20 cellular contexts compared by ENCODE assay signal in genomic region chr9:21811914-21812313, GRCh38. TPM values are rescaled to one million over a fixed set of nuclear protein-coding genes. Genes with fewer than 3 reads are reported as not detected.
DNase-seq lines count a peak whose midpoint lies in the region; ATAC-seq and TF ChIP-seq lines count a peak whose summit lies in the region.
"Had no signal": no experiment of that assay in that cellular context is flagged by ENCODE, and none has a peak within 500 bp of the region (broad histone marks: within the 10 kb centered on the region; RNA-seq: fewer than 3 reads in every experiment).

No MANE protein-coding gene starts in this region.

- H2AFZ ChIP-seq in mesenchymal stem cell (ENCODE audit: low read depth, low read length), result no peak overlapping the region

- peaks cover 9% of the 10 kb centered on the region for H3K4me1 ChIP-seq in CD4-positive, CD25-positive, alpha-beta regulatory T cell (ENCODE audit: control insufficient read depth, insufficient read depth, low read length, poor library complexity, severe bottlenecking)
- H3K4me1 ChIP-seq in mesenchymal stem cell (ENCODE audit: control insufficient read depth, insufficient read depth, low read depth, low read length), result peaks cover 13% of the 10 kb centered on the region

- no peaks in the 10 kb centered on the region for H3K27me3 Mint-ChIP-seq in CD4-positive, CD25-positive, alpha-beta regulatory T cell
- H3K27me3 Mint-ChIP-seq in activated naive CD8-positive, alpha-beta T cell treated with anti-CD3 and anti-CD28 coated beads for 36 hours, result no peaks in the 10 kb centered on the region
- no peaks in the 10 kb centered on the region for H3K27me3 Mint-ChIP-seq in WTC11 (ENCODE audit: low read depth)
- H3K27me3 Mint-ChIP-seq: B cell, brain had no signal

- POLR2A ChIA-PET in WTC11 (lab: Charles Lee), result no interaction called here

- H2AK5ac ChIP-seq in mesenchymal stem cell (ENCODE audit: low read length, severe bottlenecking), result no peak overlapping the region

- no peak overlapping the region for H4K91ac ChIP-seq in mesenchymal stem cell (ENCODE audit: low read length)

- DNase-seq in CD4-positive, CD25-positive, alpha-beta regulatory T cell, result no peak
- DNase-seq in G401 (ENCODE audit: low spot score) (peak; percentile 23), mesenchymal stem cell (no peak), WTC11 (ENCODE audit: low spot score) (no peak), pons (ENCODE audit: low spot score) (no peak)
- no peak for DNase-seq in activated naive CD8-positive, alpha-beta T cell treated with anti-CD3 and anti-CD28 coated beads for 36 hours
- DNase-seq: activated CD4-positive, CD25-positive, alpha-beta regulatory T cell treated with anti-CD3 and anti-CD28 coated beads, Interleukin-2, amount 50 U/mL, for 72 hours; activated CD8-positive, alpha-beta memory T cell treated with anti-CD3 and anti-CD28 coated beads, Interleukin-2, amount 50 U/mL, for 48 hours; activated naive CD4-positive, alpha-beta T cell treated with anti-CD3 and anti-CD28 coated beads, Interleukin-2, amount 50 U/mL, for 16 hours; erythroblast; KG1; NCI-H1048; NCI-H2081; NCI-H446 treated with DMSO at 0.1 percent for 48 hours; stimulated activated CD4-positive, alpha-beta T cell treated with anti-CD3 and anti-CD28 coated beads, Interleukin-4, amount 100 ng/mL, for 4 hours had no signal

- H3K27ac Mint-ChIP-seq in CD4-positive, CD25-positive, alpha-beta regulatory T cell, result peak overlapping the region in 2 of 3 donors; percentile 1 to 44
- peak overlapping the region; percentile 10 for H3K27ac Mint-ChIP-seq in activated naive CD8-positive, alpha-beta T cell treated with anti-CD3 and anti-CD28 coated beads for 36 hours
- no peak overlapping the region for H3K27ac Mint-ChIP-seq in WTC11
- H3K27ac Mint-ChIP-seq: B cell; T-helper 2 cell treated with Interferon-gamma antibody and Interleukin-4, amounts not matched to agents 5 μg/mL and 100 μg/mL, for 36 hours had no signal

- no peak overlapping the region for H3K4me3 Mint-ChIP-seq in CD4-positive, CD25-positive, alpha-beta regulatory T cell
- no peak overlapping the region for H3K4me3 Mint-ChIP-seq in activated naive CD8-positive, alpha-beta T cell treated with anti-CD3 and anti-CD28 coated beads for 36 hours
- H3K4me3 Mint-ChIP-seq in WTC11, result no peak overlapping the region
- H3K4me3 Mint-ChIP-seq: B cell; brain; T-helper 2 cell treated with Interferon-gamma antibody and Interleukin-4, amounts not matched to agents 5 μg/mL and 100 μg/mL, for 36 hours had no signal

- no peak overlapping the region for H2BK12ac ChIP-seq in mesenchymal stem cell (ENCODE audit: low read length in 2 of 2)

- 95% methylated on average over 3 of the region's 3 CpGs for WGBS in mesenchymal stem cell

- H3K4me3 ChIP-seq in CD4-positive, CD25-positive, alpha-beta regulatory T cell (ENCODE audit: low read depth, low read length), result no peak overlapping the region
- H3K4me3 ChIP-seq in mesenchymal stem cell (ENCODE audit: insufficient read depth in 1 of 2, low read depth in 1 of 2, low read length in 2 of 2), result no peak overlapping the region
- H3K4me3 ChIP-seq: pancreas had no signal

- no peak overlapping the region for H2BK120ac ChIP-seq in mesenchymal stem cell (ENCODE audit: low read depth, low read length)

- H3K9ac ChIP-seq in mesenchymal stem cell (ENCODE audit: low read length), result peak overlapping the region; percentile 78

- peaks cover 27% of the 10 kb centered on the region for H3K79me1 ChIP-seq in mesenchymal stem cell (replicated peaks; ENCODE audit: low read length, poor library complexity, severe bottlenecking)

- H2BK5ac ChIP-seq in mesenchymal stem cell (ENCODE audit: low read depth, low read length, poor library complexity, severe bottlenecking), result no peak overlapping the region

- no peaks in the 10 kb centered on the region for H3K9me3 ChIP-seq in CD4-positive, CD25-positive, alpha-beta regulatory T cell (ENCODE audit: control insufficient read depth in 2 of 2, low read length in 2 of 2)
- no peaks in the 10 kb centered on the region for H3K9me3 ChIP-seq in mesenchymal stem cell (ENCODE audit: control insufficient read depth, low read length)
- H3K9me3 ChIP-seq: pancreas had no signal

- no peak for ATAC-seq in CD4-positive, CD25-positive, alpha-beta regulatory T cell (ENCODE audit: low read depth in 2 of 2)
- no peak for ATAC-seq in HG02973 (IDR thresholded peaks at IDR 0.05; ENCODE audit: unreplicated experiment)
- ATAC-seq in WTC11, result no peak
- ATAC-seq: pancreas had no signal

- CTCF ChIA-PET in WTC11 (lab: Charles Lee), result interaction anchor here (1.2 to 3.0 kb wide), 3 partner anchors 9 to 432 kb away, joined by 5 to 11 read pairs (median 10); partner anchors contain the start of gene MTAP

- H3K9me3 Mint-ChIP-seq in CD4-positive, CD25-positive, alpha-beta regulatory T cell, result no peaks in the 10 kb centered on the region
- H3K9me3 Mint-ChIP-seq in activated naive CD8-positive, alpha-beta T cell treated with anti-CD3 and anti-CD28 coated beads for 36 hours, result no peaks in the 10 kb centered on the region
- H3K9me3 Mint-ChIP-seq in WTC11, result no peaks in the 10 kb centered on the region
- H3K9me3 Mint-ChIP-seq: brain; T-helper 2 cell treated with Interferon-gamma antibody and Interleukin-4, amounts not matched to agents 5 μg/mL and 100 μg/mL, for 36 hours had no signal

- H3K4me1 Mint-ChIP-seq in CD4-positive, CD25-positive, alpha-beta regulatory T cell, result peaks cover 6 to 27% (median 19%) of the 10 kb centered on the region in 4 donors
- H3K4me1 Mint-ChIP-seq in activated naive CD8-positive, alpha-beta T cell treated with anti-CD3 and anti-CD28 coated beads for 36 hours, result peaks cover 49% of the 10 kb centered on the region
- peaks cover 3% of the 10 kb centered on the region for H3K4me1 Mint-ChIP-seq in WTC11

- no peak overlapping the region for H3K27ac ChIP-seq in CD4-positive, CD25-positive, alpha-beta regulatory T cell (ENCODE audit: insufficient read depth, low read length, poor library complexity, severe bottlenecking)
- peak overlapping the region; percentile 41 for H3K27ac ChIP-seq in mesenchymal stem cell (ENCODE audit: low read length, poor library complexity, severe bottlenecking)
- H3K27ac ChIP-seq: pancreas had no signal

- H3K36me3 Mint-ChIP-seq in CD4-positive, CD25-positive, alpha-beta regulatory T cell, result peaks cover 19% of the 10 kb centered on the region
- peaks cover 37% of the 10 kb centered on the region for H3K36me3 Mint-ChIP-seq in activated naive CD8-positive, alpha-beta T cell treated with anti-CD3 and anti-CD28 coated beads for 36 hours
- H3K36me3 Mint-ChIP-seq in WTC11, result peaks cover 52% of the 10 kb centered on the region

- no peak overlapping the region for H2BK15ac ChIP-seq in mesenchymal stem cell (ENCODE audit: low read depth, poor library complexity, severe bottlenecking)

- H3K23ac ChIP-seq in mesenchymal stem cell (ENCODE audit: low read length in 2 of 2), result no peak overlapping the region

- TF ChIP-seq CTCF in WTC11 (IDR thresholded peaks at IDR 0.05), result no peak

- H3K14ac ChIP-seq in mesenchymal stem cell (ENCODE audit: low read length in 2 of 2), result no peak overlapping the region

- no peak overlapping the region for H4K8ac ChIP-seq in mesenchymal stem cell (ENCODE audit: low read length)

- no peak overlapping the region for H3K4me2 ChIP-seq in mesenchymal stem cell (ENCODE audit: low read length, poor library complexity, severe bottlenecking)

- in situ Hi-C loops in G401 (cut with HindIII; ENCODE audit: low sequenced_read_pairs), result no loop called here

- H3K27me3 ChIP-seq in CD4-positive, CD25-positive, alpha-beta regulatory T cell (ENCODE audit: control insufficient read depth, insufficient read depth, low read length), result no peaks in the 10 kb centered on the region
- no peaks in the 10 kb centered on the region for H3K27me3 ChIP-seq in mesenchymal stem cell (ENCODE audit: control insufficient read depth in 1 of 2, insufficient read depth in 1 of 2, low read length in 2 of 2)
- H3K27me3 ChIP-seq: pancreas had no signal

- H3K4ac ChIP-seq in mesenchymal stem cell (ENCODE audit: low read depth in 1 of 2, low read length in 2 of 2), result no peak overlapping the region

- no peak overlapping the region for H3K18ac ChIP-seq in mesenchymal stem cell (ENCODE audit: low read depth in 1 of 2, low read length in 2 of 2)

- H3K36me3 ChIP-seq in CD4-positive, CD25-positive, alpha-beta regulatory T cell (ENCODE audit: control insufficient read depth, insufficient read depth, low read length), result peaks cover 35% of the 10 kb centered on the region
- H3K36me3 ChIP-seq in mesenchymal stem cell (ENCODE audit: control insufficient read depth in 1 of 2, insufficient read depth in 2 of 2, low read depth in 1 of 2, low read length in 2 of 2), result peaks cover 14 to 56% of the 10 kb centered on the region in 2 experiments

TF ChIP-seq in WTC11, 78 proteins besides CTCF, POLR2A, EP300 and RAD21:
- no peak for TF ChIP-seq JUN (CRISPR knock-in tag; IDR thresholded peaks at IDR 0.05)
- TF ChIP-seq FOXP4 (CRISPR knock-in tag; IDR thresholded peaks at IDR 0.05), result no peak
- TF ChIP-seq TCF7 (CRISPR knock-in tag; IDR thresholded peaks at IDR 0.05; ENCODE audit: low read depth), result no peak

RNA-seq across cellular contexts. Expression of gene MTAP, which starts 9.5 kb away (rescaled TPM):
- total RNA-seq in CD4-positive, CD25-positive, alpha-beta regulatory T cell, result 22.5 TPM
- 10 to 100 TPM in 3 of 4 donors, 1 to 10 TPM in 1; 8.2 to 16.6 (median 14.7) TPM for polyA plus RNA-seq in CD4-positive, CD25-positive, alpha-beta regulatory T cell
- total RNA-seq in G401 (2014; rRNA removed; shearing (Covaris generic)), result 15.1 and 17.4 TPM in 2 replicates
- 100 to 1,000 TPM in 1 of 2 experiments, 10 to 100 TPM in 1; 87.5 to 105 TPM for total RNA-seq in activated naive CD8-positive, alpha-beta T cell treated with anti-CD3 and anti-CD28 coated beads for 36 hours
- 14.2 TPM for polyA plus RNA-seq in mesenchymal stem cell (2013, experiment 1 of 2)
- polyA plus RNA-seq in mesenchymal stem cell (2013, experiment 2 of 2), result 14.5 TPM
- total RNA-seq in WTC11 (2021), result 71.8 to 84.3 TPM (median 73.9 TPM) in 3 replicates
